Comparison of ENCODE assay signal across 44 cellular contexts in genomic region chr19:50963381-50963780, GRCh38. TPM values are rescaled to one million over a fixed set of nuclear protein-coding genes. Genes with fewer than 3 reads are reported as not detected.
"Had no signal": no experiment of that assay in that cellular context is flagged by ENCODE, and none has a peak within 500 bp of the region (broad histone marks: within the 10 kb centered on the region; RNA-seq: fewer than 3 reads in every experiment).

No MANE protein-coding gene starts in this region.

- H3K36me3 Mint-ChIP-seq: activated naive CD4-positive, alpha-beta T cell treated with anti-CD3 and anti-CD28 coated beads, Interleukin-2, amount 10 ng/mL, durations not matched to agents 7 days and 5 days; activated naive CD8-positive, alpha-beta T cell; activated naive CD8-positive, alpha-beta T cell treated with anti-CD3 and anti-CD28 coated beads for 36 hours; activated naive CD8-positive, alpha-beta T cell treated with anti-CD3 and anti-CD28 coated beads, Interleukin-2, amount 10 ng/mL, durations not matched to agents 7 days and 5 days; brain had no signal

- H3K27ac ChIP-seq: adrenal gland, ascending aorta, body of pancreas, brain microvascular endothelial cell, breast epithelium, cardiac muscle cell had no signal

- H3K36me3 ChIP-seq: adrenal gland, ascending aorta, brain microvascular endothelial cell, breast epithelium, cardiac muscle cell had no signal

- H3K27me3 ChIP-seq: ascending aorta, body of pancreas, brain microvascular endothelial cell, breast epithelium had no signal

- H3K9me3 Mint-ChIP-seq: activated naive CD8-positive, alpha-beta T cell treated with anti-CD3 and anti-CD28 coated beads, Interleukin-2, amount 10 ng/mL, durations not matched to agents 7 days and 5 days; activated T-cell treated with anti-CD3 and anti-CD28 coated beads, Interleukin-2, amount 50 U/mL, for 24 hours; activated T-helper 2 cell treated with anti-CD3 and anti-CD28 coated beads, Interferon-gamma antibody, Interleukin-2, Interleukin-4, amounts not matched to agents 10 μg/mL and 5 μg/mL and 100 μg/mL, durations not matched to agents 14 hours and 24 hours and 36 hours had no signal

- H3K4me1 ChIP-seq: adrenal gland, ascending aorta, body of pancreas had no signal

- DNase-seq: activated effector memory CD4-positive, alpha-beta T cell treated with anti-CD3 and anti-CD28 coated beads, Interleukin-2, amount 50 U/mL, for 16 hours; activated effector memory CD4-positive, alpha-beta T cell treated with Interleukin-2 at 50 U/mL for 16 hours; activated gamma-delta T cell; activated gamma-delta T cell treated with Interleukin-2 at 50 U/mL for 16 hours; activated naive CD4-positive, alpha-beta T cell; activated naive CD4-positive, alpha-beta T cell treated with anti-CD3 and anti-CD28 coated beads for 36 hours; activated naive CD4-positive, alpha-beta T cell treated with anti-CD3 and anti-CD28 coated beads, Interleukin-2, amount 10 ng/mL, durations not matched to agents 7 days and 5 days; activated naive CD4-positive, alpha-beta T cell treated with anti-CD3 and anti-CD28 coated beads, Interleukin-2, amount 50 U/mL, for 16 hours; activated naive CD4-positive, alpha-beta T cell treated with Interleukin-2 at 50 U/mL for 16 hours; activated naive CD8-positive, alpha-beta T cell treated with anti-CD3 and anti-CD28 coated beads for 36 hours; activated naive CD8-positive, alpha-beta T cell treated with anti-CD3 and anti-CD28 coated beads, Interleukin-2, amount 10 ng/mL, durations not matched to agents 7 days and 5 days; activated naive CD8-positive, alpha-beta T cell treated with anti-CD3 and anti-CD28 coated beads, Interleukin-2, amount 50 U/mL, for 24 hours; activated T-cell treated with anti-CD3 and anti-CD28 coated beads, Interleukin-2, amount 50 U/mL, for 1 hour; activated T-cell treated with anti-CD3 and anti-CD28 coated beads, Interleukin-2, amount 50 U/mL, for 24 hours; activated T-cell treated with anti-CD3 and anti-CD28 coated beads, Interleukin-2, amount 50 U/mL, for 4 hours; activated T-cell treated with anti-CD3 and anti-CD28 coated beads, Interleukin-2, amount 50 U/mL, for 48 hours; activated T-cell treated with anti-CD3 and anti-CD28 coated beads, Interleukin-2, amount 50 U/mL, for 72 hours; adrenal gland; amniotic stem cell; amygdala; anterior cingulate cortex; body of pancreas; brain microvascular endothelial cell; caudate nucleus; central memory CD4-positive, alpha-beta T cell; cerebellar nuclear complex had no signal

- H3K4me3 ChIP-seq: adrenal gland, ascending aorta, body of pancreas, breast epithelium, cardiac muscle cell had no signal

- H3K9me3 ChIP-seq: adrenal gland, ascending aorta, body of pancreas, breast epithelium had no signal

- H3K4me3 Mint-ChIP-seq: activated naive CD4-positive, alpha-beta T cell treated with anti-CD3 and anti-CD28 coated beads for 36 hours; activated naive CD4-positive, alpha-beta T cell treated with anti-CD3 and anti-CD28 coated beads, Interleukin-2, amount 10 ng/mL, durations not matched to agents 7 days and 5 days; activated naive CD4-positive, alpha-beta T cell treated with anti-CD3 and anti-CD28 coated beads, Interleukin-2, amount 50 U/mL, for 24 hours; activated naive CD8-positive, alpha-beta T cell; activated naive CD8-positive, alpha-beta T cell treated with anti-CD3 and anti-CD28 coated beads for 36 hours; activated naive CD8-positive, alpha-beta T cell treated with anti-CD3 and anti-CD28 coated beads, Interleukin-2, amount 10 ng/mL, durations not matched to agents 7 days and 5 days; activated naive CD8-positive, alpha-beta T cell treated with anti-CD3 and anti-CD28 coated beads, Interleukin-2, amount 50 U/mL, for 24 hours; activated T-cell treated with anti-CD3 and anti-CD28 coated beads, Interleukin-2, amount 50 U/mL, for 24 hours; activated T-cell treated with anti-CD3 and anti-CD28 coated beads, Interleukin-2, amount 50 U/mL, for 4 hours; activated T-cell treated with anti-CD3 and anti-CD28 coated beads, Interleukin-2, amount 50 U/mL, for 72 hours; activated T-helper 1 cell treated with anti-CD3 and anti-CD28 coated beads, Interleukin-12 subunit alpha, Interleukin-12 subunit beta, Interleukin-2, Interleukin-4 antibody, amounts not matched to agents 30 ng/mL and 10 ng/mL and 1 ng/mL, durations not matched to agents 14 hours and 24 hours and 36 hours; activated T-helper 17 cell treated with anti-CD3 and anti-CD28 coated beads, Interleukin-2, amount 50 U/mL, for 72 hours; brain; central memory CD8-positive, alpha-beta T cell had no signal

- H3K4me1 Mint-ChIP-seq: activated naive CD4-positive, alpha-beta T cell treated with anti-CD3 and anti-CD28 coated beads, Interleukin-2, amount 10 ng/mL, durations not matched to agents 7 days and 5 days; activated naive CD4-positive, alpha-beta T cell treated with anti-CD3 and anti-CD28 coated beads, Interleukin-2, amount 50 U/mL, for 24 hours; activated naive CD8-positive, alpha-beta T cell treated with anti-CD3 and anti-CD28 coated beads for 36 hours; activated naive CD8-positive, alpha-beta T cell treated with anti-CD3 and anti-CD28 coated beads, Interleukin-2, amount 10 ng/mL, durations not matched to agents 7 days and 5 days; activated naive CD8-positive, alpha-beta T cell treated with anti-CD3 and anti-CD28 coated beads, Interleukin-2, amount 50 U/mL, for 24 hours; brain; central memory CD8-positive, alpha-beta T cell had no signal

- H3K27ac Mint-ChIP-seq: activated naive CD4-positive, alpha-beta T cell treated with anti-CD3 and anti-CD28 coated beads for 36 hours; activated naive CD4-positive, alpha-beta T cell treated with anti-CD3 and anti-CD28 coated beads, Interleukin-2, amount 10 ng/mL, durations not matched to agents 7 days and 5 days; activated naive CD4-positive, alpha-beta T cell treated with anti-CD3 and anti-CD28 coated beads, Interleukin-2, amount 50 U/mL, for 24 hours; activated naive CD4-positive, alpha-beta T cell treated with anti-CD3 and anti-CD28 coated beads, Interleukin-2, amount 50 U/mL, for 72 hours; activated naive CD8-positive, alpha-beta T cell; activated naive CD8-positive, alpha-beta T cell treated with anti-CD3 and anti-CD28 coated beads for 36 hours; activated naive CD8-positive, alpha-beta T cell treated with anti-CD3 and anti-CD28 coated beads, Interleukin-2, amount 10 ng/mL, durations not matched to agents 7 days and 5 days; activated naive CD8-positive, alpha-beta T cell treated with anti-CD3 and anti-CD28 coated beads, Interleukin-2, amount 50 U/mL, for 24 hours; activated T-cell treated with anti-CD3 and anti-CD28 coated beads, Interleukin-2, amount 50 U/mL, for 24 hours; activated T-cell treated with anti-CD3 and anti-CD28 coated beads, Interleukin-2, amount 50 U/mL, for 72 hours; activated T-helper 1 cell treated with anti-CD3 and anti-CD28 coated beads, Interleukin-12 subunit alpha, Interleukin-12 subunit beta, Interleukin-2, Interleukin-4 antibody, amounts not matched to agents 30 ng/mL and 10 ng/mL and 1 ng/mL, durations not matched to agents 14 hours and 24 hours and 36 hours; activated T-helper 17 cell treated with anti-CD3 and anti-CD28 coated beads, Interleukin-2, amount 50 U/mL, for 72 hours; activated T-helper 2 cell treated with anti-CD3 and anti-CD28 coated beads, Interferon-gamma antibody, Interleukin-2, Interleukin-4, amounts not matched to agents 10 μg/mL and 5 μg/mL and 100 μg/mL, durations not matched to agents 14 hours and 24 hours and 36 hours; brain had no signal

RNA-seq across cellular contexts. Expression of gene KLK6, which starts 6.0 kb away (rescaled TPM):
- total RNA-seq: activated naive CD4-positive, alpha-beta T cell treated with anti-CD3 and anti-CD28 coated beads for 36 hours; activated naive CD4-positive, alpha-beta T cell treated with anti-CD3 and anti-CD28 coated beads, Interleukin-2, amount 50 U/mL, for 72 hours; activated naive CD8-positive, alpha-beta T cell treated with anti-CD3 and anti-CD28 coated beads for 36 hours; activated naive CD8-positive, alpha-beta T cell treated with anti-CD3 and anti-CD28 coated beads, Interleukin-2, amount 10 ng/mL, durations not matched to agents 7 days and 5 days; activated T-cell treated with anti-CD3 and anti-CD28 coated beads, Interleukin-2, amount 50 U/mL, for 4 hours; activated T-cell treated with anti-CD3 and anti-CD28 coated beads, Interleukin-2, amount 50 U/mL, for 72 hours; activated T-helper 1 cell treated with anti-CD3 and anti-CD28 coated beads, Interleukin-12 subunit alpha, Interleukin-12 subunit beta, Interleukin-2, Interleukin-4 antibody, amounts not matched to agents 30 ng/mL and 10 ng/mL and 1 ng/mL, durations not matched to agents 14 hours and 24 hours and 36 hours; activated T-helper 17 cell treated with anti-CD3 and anti-CD28 coated beads, Interleukin-2, amount 50 U/mL, for 72 hours; activated T-helper 2 cell treated with anti-CD3 and anti-CD28 coated beads, Interferon-gamma antibody, Interleukin-2, Interleukin-4, amounts not matched to agents 10 μg/mL and 5 μg/mL and 100 μg/mL, durations not matched to agents 14 hours and 24 hours and 36 hours; adrenal gland; aorta; ascending aorta; body of pancreas; cardiac septum; cerebellum; chondrocyte had no signal
- polyA plus RNA-seq: adrenal gland had no signal

RNA-seq across cellular contexts. Expression of gene KLK5, which starts 10.5 kb away (rescaled TPM):
- total RNA-seq: activated naive CD4-positive, alpha-beta T cell treated with anti-CD3 and anti-CD28 coated beads for 36 hours; activated naive CD4-positive, alpha-beta T cell treated with anti-CD3 and anti-CD28 coated beads, Interleukin-2, amount 50 U/mL, for 72 hours; activated naive CD8-positive, alpha-beta T cell treated with anti-CD3 and anti-CD28 coated beads for 36 hours; activated naive CD8-positive, alpha-beta T cell treated with anti-CD3 and anti-CD28 coated beads, Interleukin-2, amount 10 ng/mL, durations not matched to agents 7 days and 5 days; activated T-cell treated with anti-CD3 and anti-CD28 coated beads, Interleukin-2, amount 50 U/mL, for 4 hours; activated T-cell treated with anti-CD3 and anti-CD28 coated beads, Interleukin-2, amount 50 U/mL, for 72 hours; activated T-helper 1 cell treated with anti-CD3 and anti-CD28 coated beads, Interleukin-12 subunit alpha, Interleukin-12 subunit beta, Interleukin-2, Interleukin-4 antibody, amounts not matched to agents 30 ng/mL and 10 ng/mL and 1 ng/mL, durations not matched to agents 14 hours and 24 hours and 36 hours; activated T-helper 17 cell treated with anti-CD3 and anti-CD28 coated beads, Interleukin-2, amount 50 U/mL, for 72 hours; activated T-helper 2 cell treated with anti-CD3 and anti-CD28 coated beads, Interferon-gamma antibody, Interleukin-2, Interleukin-4, amounts not matched to agents 10 μg/mL and 5 μg/mL and 100 μg/mL, durations not matched to agents 14 hours and 24 hours and 36 hours; adrenal gland; aorta; ascending aorta; astrocyte; body of pancreas; cardiac muscle cell; cardiac septum; cerebellum had no signal
- polyA plus RNA-seq: adrenal gland, aorta, cardiac muscle cell had no signal

RNA-seq across cellular contexts. Expression of gene KLK7, which starts 20.3 kb away (rescaled TPM):
- total RNA-seq: activated naive CD4-positive, alpha-beta T cell treated with anti-CD3 and anti-CD28 coated beads for 36 hours; activated naive CD4-positive, alpha-beta T cell treated with anti-CD3 and anti-CD28 coated beads, Interleukin-2, amount 50 U/mL, for 72 hours; activated naive CD8-positive, alpha-beta T cell treated with anti-CD3 and anti-CD28 coated beads for 36 hours; activated naive CD8-positive, alpha-beta T cell treated with anti-CD3 and anti-CD28 coated beads, Interleukin-2, amount 10 ng/mL, durations not matched to agents 7 days and 5 days; activated T-cell treated with anti-CD3 and anti-CD28 coated beads, Interleukin-2, amount 50 U/mL, for 4 hours; activated T-cell treated with anti-CD3 and anti-CD28 coated beads, Interleukin-2, amount 50 U/mL, for 72 hours; activated T-helper 1 cell treated with anti-CD3 and anti-CD28 coated beads, Interleukin-12 subunit alpha, Interleukin-12 subunit beta, Interleukin-2, Interleukin-4 antibody, amounts not matched to agents 30 ng/mL and 10 ng/mL and 1 ng/mL, durations not matched to agents 14 hours and 24 hours and 36 hours; activated T-helper 17 cell treated with anti-CD3 and anti-CD28 coated beads, Interleukin-2, amount 50 U/mL, for 72 hours; activated T-helper 2 cell treated with anti-CD3 and anti-CD28 coated beads, Interferon-gamma antibody, Interleukin-2, Interleukin-4, amounts not matched to agents 10 μg/mL and 5 μg/mL and 100 μg/mL, durations not matched to agents 14 hours and 24 hours and 36 hours; adrenal gland; aorta; ascending aorta; astrocyte; cardiac muscle cell; cardiac septum; cerebellum; chondrocyte had no signal
- polyA plus RNA-seq: aorta had no signal

RNA-seq across cellular contexts. Expression of gene KLK8, which starts 38.0 kb away (rescaled TPM):
- total RNA-seq: activated naive CD4-positive, alpha-beta T cell treated with anti-CD3 and anti-CD28 coated beads for 36 hours; activated naive CD4-positive, alpha-beta T cell treated with anti-CD3 and anti-CD28 coated beads, Interleukin-2, amount 50 U/mL, for 72 hours; activated naive CD8-positive, alpha-beta T cell treated with anti-CD3 and anti-CD28 coated beads for 36 hours; activated naive CD8-positive, alpha-beta T cell treated with anti-CD3 and anti-CD28 coated beads, Interleukin-2, amount 10 ng/mL, durations not matched to agents 7 days and 5 days; activated T-cell treated with anti-CD3 and anti-CD28 coated beads, Interleukin-2, amount 50 U/mL, for 4 hours; activated T-cell treated with anti-CD3 and anti-CD28 coated beads, Interleukin-2, amount 50 U/mL, for 72 hours; activated T-helper 1 cell treated with anti-CD3 and anti-CD28 coated beads, Interleukin-12 subunit alpha, Interleukin-12 subunit beta, Interleukin-2, Interleukin-4 antibody, amounts not matched to agents 30 ng/mL and 10 ng/mL and 1 ng/mL, durations not matched to agents 14 hours and 24 hours and 36 hours; activated T-helper 17 cell treated with anti-CD3 and anti-CD28 coated beads, Interleukin-2, amount 50 U/mL, for 72 hours; activated T-helper 2 cell treated with anti-CD3 and anti-CD28 coated beads, Interferon-gamma antibody, Interleukin-2, Interleukin-4, amounts not matched to agents 10 μg/mL and 5 μg/mL and 100 μg/mL, durations not matched to agents 14 hours and 24 hours and 36 hours; adrenal gland; aorta; ascending aorta; astrocyte; body of pancreas; cardiac muscle cell; cardiac septum; cerebellum; chondrocyte had no signal
- polyA plus RNA-seq: aorta, cardiac muscle cell had no signal

RNA-seq across cellular contexts. Expression of gene KLK4, which starts 52.2 kb away (rescaled TPM):
- total RNA-seq: activated naive CD4-positive, alpha-beta T cell treated with anti-CD3 and anti-CD28 coated beads for 36 hours; activated naive CD4-positive, alpha-beta T cell treated with anti-CD3 and anti-CD28 coated beads, Interleukin-2, amount 50 U/mL, for 72 hours; activated naive CD8-positive, alpha-beta T cell treated with anti-CD3 and anti-CD28 coated beads for 36 hours; activated naive CD8-positive, alpha-beta T cell treated with anti-CD3 and anti-CD28 coated beads, Interleukin-2, amount 10 ng/mL, durations not matched to agents 7 days and 5 days; activated T-cell treated with anti-CD3 and anti-CD28 coated beads, Interleukin-2, amount 50 U/mL, for 4 hours; activated T-cell treated with anti-CD3 and anti-CD28 coated beads, Interleukin-2, amount 50 U/mL, for 72 hours; activated T-helper 1 cell treated with anti-CD3 and anti-CD28 coated beads, Interleukin-12 subunit alpha, Interleukin-12 subunit beta, Interleukin-2, Interleukin-4 antibody, amounts not matched to agents 30 ng/mL and 10 ng/mL and 1 ng/mL, durations not matched to agents 14 hours and 24 hours and 36 hours; activated T-helper 17 cell treated with anti-CD3 and anti-CD28 coated beads, Interleukin-2, amount 50 U/mL, for 72 hours; activated T-helper 2 cell treated with anti-CD3 and anti-CD28 coated beads, Interferon-gamma antibody, Interleukin-2, Interleukin-4, amounts not matched to agents 10 μg/mL and 5 μg/mL and 100 μg/mL, durations not matched to agents 14 hours and 24 hours and 36 hours; aorta; ascending aorta; astrocyte; body of pancreas; breast epithelium; bronchial epithelial cell; cardiac muscle cell; cardiac septum; chondrocyte had no signal
- polyA plus RNA-seq: adipose tissue, aorta, cardiac muscle cell had no signal
